ENCODE assay signal across 21 cellular contexts in the genomic region with DNA sequence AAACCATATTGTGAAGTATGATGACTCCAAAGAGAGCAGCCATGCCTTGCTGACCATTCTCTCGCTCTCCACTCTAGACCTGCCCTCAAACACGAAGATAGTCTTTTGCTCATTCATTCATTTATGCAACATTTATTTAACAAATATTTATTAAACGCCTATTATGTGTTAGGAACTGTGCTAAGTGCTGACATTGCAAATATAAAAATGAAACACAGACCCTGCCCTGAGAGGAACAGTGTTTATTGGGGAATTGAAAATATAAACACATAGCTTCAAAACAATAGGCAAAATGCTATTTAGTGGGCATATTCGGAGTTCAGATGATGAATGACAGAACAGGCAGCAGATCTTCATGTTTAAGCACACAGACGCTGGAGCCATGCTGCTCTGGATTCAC.
DNase-seq lines count a peak whose midpoint lies in the region; ATAC-seq, FAIRE-seq and TF ChIP-seq lines count a peak whose summit lies in the region.
"Had no signal": no experiment of that assay in that cellular context is flagged by ENCODE, and none has a peak within 500 bp of the region (broad histone marks: within the 10 kb centered on the region; RNA-seq: fewer than 3 reads in every experiment).

No MANE protein-coding gene starts in this region.

- H2AFZ ChIP-seq in IMR-90 (replicated peaks; ENCODE audit: low read length, poor library complexity) (no peak overlapping the region), K562 (ENCODE audit: low read depth, low read length) (no peak overlapping the region)

- peak overlapping the region in 2 of 3 experiments; percentile 32 to 54 for H3K27ac Mint-ChIP-seq in nephron
- H3K27ac Mint-ChIP-seq: B cell; CD4-positive, CD25-positive, alpha-beta regulatory T cell; CD8-positive, alpha-beta T cell; GM23338 had no signal

- no peaks in the 10 kb centered on the region for H3K79me2 ChIP-seq in K562 (ENCODE audit: control insufficient read depth, insufficient read depth, low read length)

- dilution Hi-C loops in IMR-90 (cut with HindIII; ENCODE audit: low sequenced_read_pairs, unreplicated experiment): no loop called here

- intact Hi-C loops in IMR-90 (cut with micrococcal nuclease): no loop called here
- intact Hi-C loops in K562 (cut with micrococcal nuclease): no loop called here
- intact Hi-C loops in posterior cingulate gyrus (cut with DNase I): no loop called here

- H4K20me1 ChIP-seq in IMR-90 (ENCODE audit: insufficient read depth, low read length) (no peaks in the 10 kb centered on the region), K562 (replicated peaks; ENCODE audit: control insufficient read depth, insufficient read depth, low read length) (no peaks in the 10 kb centered on the region)
- H4K20me1 ChIP-seq: BLaER1 had no signal

- H3K4ac ChIP-seq in IMR-90 (ENCODE audit: low read depth, low read length): no peak overlapping the region

- TF ChIP-seq EP300 in A549 (IDR thresholded peaks at IDR 0.05) (no peak), K562 (IDR thresholded peaks at IDR 0.05; ENCODE audit: low read length) (no peak)

- H3K27me3 ChIP-seq in IMR-90 (ENCODE audit: control insufficient read depth, insufficient read depth, low read length) (no peaks in the 10 kb centered on the region), K562 (ENCODE audit: control insufficient read depth in 2 of 2, insufficient read depth in 2 of 2, low read length in 2 of 2) (no peaks in the 10 kb centered on the region)
- H3K27me3 ChIP-seq: BLaER1 had no signal

- no peak for ATAC-seq in A549
- no peak for ATAC-seq in IMR-90 (ENCODE audit: low read depth)
- no peak for ATAC-seq in K562
- ATAC-seq: CD8-positive, alpha-beta T cell had no signal

- no peak overlapping the region for H2AK9ac ChIP-seq in IMR-90 (replicated peaks; ENCODE audit: low read depth, low read length, poor library complexity)

- H4K8ac ChIP-seq in IMR-90 (ENCODE audit: low read depth in 2 of 2, low read length in 2 of 2): no peak overlapping the region

- no peaks in the 10 kb centered on the region for H3K27me3 Mint-ChIP-seq in nephron (ENCODE audit: low read depth)
- H3K27me3 Mint-ChIP-seq: B cell; CD4-positive, CD25-positive, alpha-beta regulatory T cell had no signal

- H3K36me3 ChIP-seq in IMR-90 (ENCODE audit: control insufficient read depth, insufficient read depth, low read length) (no peaks in the 10 kb centered on the region), K562 (ENCODE audit: control insufficient read depth, insufficient read depth, low read length) (no peaks in the 10 kb centered on the region)
- H3K36me3 ChIP-seq: BLaER1 had no signal

- POLR2A ChIA-PET in A549 (lab: Yijun Ruan, JAX): no interaction called here
- POLR2A ChIA-PET in IMR-90 (lab: Charles Lee; ENCODE audit: unreplicated experiment): no interaction called here
- POLR2A ChIA-PET in K562 (lab: Yijun Ruan, JAX): interaction anchor here (0.6 kb wide), 1 partner anchor 1439 kb away, joined by 3 read pairs; no protein-coding TSS in a partner anchor

- BruUV-seq in IMR-90 (replicated peaks; lab: Mats Ljungman, UMichigan) (no TSS peak), K562 (replicated peaks; lab: Mats Ljungman, UMichigan) (no TSS peak)

- H3K4me1 Mint-ChIP-seq in nephron: peaks cover 29% of the 10 kb centered on the region
- H3K4me1 Mint-ChIP-seq: B cell; CD4-positive, CD25-positive, alpha-beta regulatory T cell had no signal

- H3K27ac ChIP-seq in A549: no peak overlapping the region
- no peak overlapping the region for H3K27ac ChIP-seq in IMR-90 (ENCODE audit: insufficient read depth, low read length)
- no peak overlapping the region for H3K27ac ChIP-seq in K562 (ENCODE audit: extremely low read depth, low read depth, low read length)
- H3K27ac ChIP-seq: BLaER1, C4-2B had no signal

- H3K79me1 ChIP-seq in IMR-90 (ENCODE audit: low read depth in 1 of 2, low read length in 2 of 2): no peaks in the 10 kb centered on the region

- no peak overlapping the region for H4K5ac ChIP-seq in IMR-90 (ENCODE audit: low read depth, low read length)

- no peak overlapping the region for H4K91ac ChIP-seq in IMR-90 (ENCODE audit: insufficient read depth, low read depth, low read length)

- TF ChIP-seq RAD21 in A549 (conservative IDR thresholded peaks at IDR 0.05 in 1 of 2, IDR thresholded peaks at IDR 0.05 in 1 of 2): no peak
- no peak for TF ChIP-seq RAD21 in IMR-90 (IDR thresholded peaks at IDR 0.05; ENCODE audit: low read length)
- no peak for TF ChIP-seq RAD21 in K562 (CRISPR knock-in tag; conservative IDR thresholded peaks at IDR 0.05 in 1 of 2, IDR thresholded peaks at IDR 0.05 in 1 of 2)

- no peaks in the 10 kb centered on the region for H3K4me1 ChIP-seq in A549
- no peaks in the 10 kb centered on the region for H3K4me1 ChIP-seq in IMR-90 (ENCODE audit: control insufficient read depth, insufficient read depth, low read length)
- no peaks in the 10 kb centered on the region for H3K4me1 ChIP-seq in K562 (replicated peaks in 1 of 2; ENCODE audit: control insufficient read depth in 2 of 2, insufficient read depth in 2 of 2, low read length in 2 of 2)
- H3K4me1 ChIP-seq: Caco-2 had no signal

- no peak overlapping the region for H3K56ac ChIP-seq in IMR-90 (ENCODE audit: extremely low read depth, insufficient read depth, low read length)

- H3K4me2 ChIP-seq in A549 (no peak overlapping the region), IMR-90 (ENCODE audit: low read depth, low read length) (no peak overlapping the region), K562 (ENCODE audit: insufficient read depth, low read length) (no peak overlapping the region)
- H3K4me2 ChIP-seq: BLaER1, GM23338 had no signal

- H3K9me1 ChIP-seq in IMR-90 (ENCODE audit: insufficient read depth, low read length) (no peaks in the 10 kb centered on the region), K562 (ENCODE audit: control insufficient read depth, insufficient read depth, low read length) (no peaks in the 10 kb centered on the region)

- TF ChIP-seq POLR2A in A549 (IDR thresholded peaks at IDR 0.05; ENCODE audit: low read length): no peak
- TF ChIP-seq POLR2A in IMR-90 (IDR thresholded peaks at IDR 0.05; ENCODE audit: low read depth, low read length): no peak
- TF ChIP-seq POLR2A in K562 (conservative IDR thresholded peaks at IDR 0.05): no peak

- TF ChIP-seq CTCF in A549 (IDR thresholded peaks at IDR 0.05) (no peak), IMR-90 (conservative IDR thresholded peaks at IDR 0.05; ENCODE audit: low read depth, low read length) (no peak), K562 (IDR thresholded peaks at IDR 0.05 in 2 of 3, conservative IDR thresholded peaks at IDR 0.05 in 1 of 3; ENCODE audit: insufficient read depth in 2 of 3, low read depth in 1 of 3, low read length in 3 of 3) (no peak), nephron (IDR thresholded peaks at IDR 0.05; ENCODE audit: unreplicated experiment in 3 of 3) (no peak), GM10266 (IDR thresholded peaks at IDR 0.05; ENCODE audit: control insufficient read depth, insufficient read depth, low read depth, missing control alignments) (no peak)

- no peak overlapping the region for H3K14ac ChIP-seq in IMR-90 (replicated peaks; ENCODE audit: low read depth, low read length)

- H3K9me3 Mint-ChIP-seq in nephron: no peaks in the 10 kb centered on the region
- H3K9me3 Mint-ChIP-seq: CD8-positive, alpha-beta T cell; GM23338 had no signal

- no peak overlapping the region for H2BK120ac ChIP-seq in IMR-90 (ENCODE audit: low read depth, low read length)

- no peak overlapping the region for H2BK5ac ChIP-seq in IMR-90 (ENCODE audit: low read depth, low read length, poor library complexity, severe bottlenecking)

- no peaks in the 10 kb centered on the region for H3K36me3 Mint-ChIP-seq in nephron (ENCODE audit: low read depth)
- H3K36me3 Mint-ChIP-seq: CD4-positive, CD25-positive, alpha-beta regulatory T cell; CD8-positive, alpha-beta T cell had no signal

- H2BK20ac ChIP-seq in IMR-90 (ENCODE audit: low read depth, low read length): no peak overlapping the region

- H3K18ac ChIP-seq in IMR-90 (ENCODE audit: low read depth, low read length): no peak overlapping the region

- CTCF ChIA-PET in A549 (lab: Yijun Ruan, JAX): interaction anchor here (0.6 to 1.6 kb wide), 4 partner anchors 1105 to 1606 kb away, joined by 3 to 4 read pairs (median 3); no protein-coding TSS in a partner anchor
- CTCF ChIA-PET in IMR-90 (lab: Yijun Ruan, JAX): no interaction called here
- CTCF ChIA-PET in K562 (lab: Yijun Ruan, JAX; ENCODE audit: low intra/inter-chr PET ratio): no interaction called here

- DNase-seq in A549 (ENCODE audit: low read depth in 1 of 2, low spot score in 1 of 2): no peak
- DNase-seq in IMR-90: no peak
- DNase-seq in K562 (ENCODE audit: extremely low read depth in 1 of 4, low spot score in 3 of 4): no peak
- no peak for DNase-seq in posterior cingulate gyrus
- no peak for DNase-seq in GM10266 (ENCODE audit: extremely low spot score)
- DNase-seq in iPS-NIHi11 (ENCODE audit: low spot score): no peak
- DNase-seq: 8988T; Caco-2; CD4-positive, CD25-positive, alpha-beta regulatory T cell; CD8-positive, alpha-beta T cell; DMS153; DND-41; H7 had no signal

- no peak for FAIRE-seq in A549 (lab: Jason Lieb, UNC)
- no peak for FAIRE-seq in K562 (lab: Jason Lieb, UNC)
- FAIRE-seq: G401.6, GM12878, GM19239 had no signal

- H3K4me3 Mint-ChIP-seq in nephron: no peak overlapping the region
- H3K4me3 Mint-ChIP-seq: B cell; CD4-positive, CD25-positive, alpha-beta regulatory T cell; CD8-positive, alpha-beta T cell; GM23338 had no signal

- H3K9ac ChIP-seq in IMR-90 (ENCODE audit: low read depth, low read length) (no peak overlapping the region), K562 (ENCODE audit: insufficient read depth in 1 of 2, low read depth in 2 of 2, low read length in 2 of 2) (no peak overlapping the region)
- H3K9ac ChIP-seq: BLaER1 had no signal

- no peak overlapping the region for H2AK5ac ChIP-seq in IMR-90 (ENCODE audit: low read depth, low read length)

- in situ Hi-C loops in IMR-90 (cut with MboI; ENCODE audit: low sequenced_read_pairs) (loop anchor here (25.0 kb wide), 1 partner anchor 1527 kb away; no protein-coding TSS in a partner anchor), K562 (cut with MboI) (no loop called here)

- H3K9me3 ChIP-seq in A549 (no peaks in the 10 kb centered on the region), IMR-90 (ENCODE audit: control insufficient read depth, insufficient read depth, low read length) (no peaks in the 10 kb centered on the region), K562 (replicated peaks; ENCODE audit: control insufficient read depth, insufficient read depth, low read depth, low read length) (no peaks in the 10 kb centered on the region)
- H3K9me3 ChIP-seq: BLaER1, Caco-2 had no signal

- no peak overlapping the region for H2BK15ac ChIP-seq in IMR-90 (ENCODE audit: low read depth, low read length)

- no peak overlapping the region for H3K23ac ChIP-seq in IMR-90 (ENCODE audit: low read depth, low read length)

- WGBS in A549 (ENCODE audit: missing lambda C conversion rate): 22% methylated on average over 5 of the region's 5 CpGs
- WGBS in IMR-90 (ENCODE audit: extremely low coverage in 2 of 2, insufficient read length in 1 of 2), 2 experiments: no CpG with 5 or more reads among the region's 5 CpGs
- 2% methylated on average over 5 of the region's 5 CpGs for WGBS in K562 (ENCODE audit: insufficient coverage, low coverage, missing lambda C conversion rate)

- H3K4me3 ChIP-seq in A549 (no peak overlapping the region), IMR-90 (ENCODE audit: insufficient read depth, low read depth, low read length) (no peak overlapping the region), K562 (no peak overlapping the region)
- H3K4me3 ChIP-seq: BLaER1, GM12878, GM23338 had no signal

TF ChIP-seq in K562, 482 proteins besides CTCF, POLR2A, EP300 and RAD21 (continues in another document):
- peak; percentile 84 for TF ChIP-seq MAFF (IDR thresholded peaks at IDR 0.05; ENCODE audit: low read length)
